18 cellular contexts compared by ENCODE assay signal in the genomic region with DNA sequence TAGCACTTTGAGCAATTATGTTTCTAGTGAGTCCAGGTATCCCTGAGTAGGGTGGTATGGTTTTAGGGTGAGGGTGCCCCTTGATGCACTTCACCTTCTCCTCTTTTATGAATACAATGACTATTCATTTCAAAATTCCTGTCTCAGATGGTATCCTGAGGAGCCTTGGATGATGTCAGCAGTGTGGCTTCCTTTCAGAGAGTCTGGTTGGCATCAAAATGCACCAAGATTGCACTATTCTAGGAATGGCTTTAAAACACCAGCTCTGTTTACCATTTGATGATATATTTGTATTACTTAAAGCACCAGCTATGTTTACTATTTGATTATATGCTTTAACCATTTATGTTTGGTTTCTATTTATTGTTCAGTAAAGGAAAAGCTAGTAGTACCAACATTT.
DNase-seq lines count a peak whose midpoint lies in the region; ATAC-seq and TF ChIP-seq lines count a peak whose summit lies in the region.
"Had no signal": no experiment of that assay in that cellular context is flagged by ENCODE, and none has a peak within 500 bp of the region (broad histone marks: within the 10 kb centered on the region; RNA-seq: fewer than 3 reads in every experiment).

No MANE protein-coding gene starts in this region.

- H3K4me3 ChIP-seq in BLaER1 treated with 17β-estradiol and CSF1 and Interleukin-3, amounts not matched to agents 10 nM and 100 nM: no peak overlapping the region
- no peak overlapping the region for H3K4me3 ChIP-seq in effector memory CD4-positive, alpha-beta T cell (ENCODE audit: insufficient read depth, low read depth, low read length, poor library complexity, severe bottlenecking)

- no peak overlapping the region for H3K9ac ChIP-seq in BLaER1 treated with 17β-estradiol and CSF1 and Interleukin-3, amounts not matched to agents 10 nM and 100 nM

- no peak for TF ChIP-seq CTCF in foreskin keratinocyte (conservative IDR thresholded peaks at IDR 0.05)

- H3K27ac ChIP-seq in BLaER1 treated with 17β-estradiol and CSF1 and Interleukin-3, amounts not matched to agents 10 nM and 100 nM: no peak overlapping the region; a peak in 2 of 22 replicates
- H3K27ac ChIP-seq in angular gyrus (ENCODE audit: low read depth, low read length) (peak overlapping the region; percentile 35), foreskin keratinocyte (no peak overlapping the region)
- H3K27ac ChIP-seq in effector memory CD4-positive, alpha-beta T cell (ENCODE audit: insufficient read depth, low read length, poor library complexity, severe bottlenecking): no peak overlapping the region
- H3K27ac ChIP-seq: C4-2B had no signal

- peaks cover 0 to 98% (median 88%) of the 10 kb centered on the region in 11 experiments; a peak in 16 of 22 replicates for H4K20me1 ChIP-seq in BLaER1 treated with 17β-estradiol and CSF1 and Interleukin-3, amounts not matched to agents 10 nM and 100 nM

- peak; percentile 33 for ATAC-seq in foreskin keratinocyte
- ATAC-seq in GM21717 (IDR thresholded peaks at IDR 0.05; ENCODE audit: unreplicated experiment): no peak

- no peaks in the 10 kb centered on the region for H3K27me3 ChIP-seq in BLaER1 treated with 17β-estradiol and CSF1 and Interleukin-3, amounts not matched to agents 10 nM and 100 nM
- H3K27me3 ChIP-seq in foreskin keratinocyte: no peaks in the 10 kb centered on the region
- no peaks in the 10 kb centered on the region for H3K27me3 ChIP-seq in effector memory CD4-positive, alpha-beta T cell (replicated peaks; ENCODE audit: control insufficient read depth, insufficient read depth, low read length, poor library complexity, severe bottlenecking)

- DNase-seq in HT1080 (ENCODE audit: low read depth) (peak; percentile 27), foreskin keratinocyte (no peak), DMS79 (lab: John Stamatoyannopoulos, UW) (no peak), DMS 273 treated with DMSO at 0.1 percent for 48 hours (lab: John Stamatoyannopoulos, UW) (no peak)
- DNase-seq in effector memory CD4-positive, alpha-beta T cell: no peak
- DNase-seq: DND-41, GDM1, H7, HFFc6, NCI-H1048, NCI-H1436, NCI-H1930, NCI-H345, NCI-H524 treated with DMSO at 0.1 percent for 48 hours had no signal

- no peaks in the 10 kb centered on the region for H3K9me3 ChIP-seq in BLaER1 treated with 17β-estradiol and CSF1 and Interleukin-3, amounts not matched to agents 10 nM and 100 nM (replicated peaks in 1 of 11)
- no peaks in the 10 kb centered on the region for H3K9me3 ChIP-seq in effector memory CD4-positive, alpha-beta T cell (ENCODE audit: control insufficient read depth, low read length)

- H3K4me2 ChIP-seq in BLaER1 treated with 17β-estradiol and CSF1 and Interleukin-3, amounts not matched to agents 10 nM and 100 nM: peak overlapping the region in 6 of 11 experiments; percentile 1 to 67 (median 38); a peak in 6 of 22 replicates

- H3K36me3 ChIP-seq in BLaER1 treated with 17β-estradiol and CSF1 and Interleukin-3, amounts not matched to agents 10 nM and 100 nM: peaks cover 0 to 26% (median 16%) of the 10 kb centered on the region in 11 experiments; a peak in 11 of 22 replicates
- no peaks in the 10 kb centered on the region for H3K36me3 ChIP-seq in effector memory CD4-positive, alpha-beta T cell (ENCODE audit: control insufficient read depth, insufficient read depth, low read length)

- H3K4me1 ChIP-seq in BLaER1 treated with 17β-estradiol and CSF1 and Interleukin-3, amounts not matched to agents 10 nM and 100 nM: peaks cover 0 to 93% (median 64%) of the 10 kb centered on the region in 10 experiments; a peak in 19 of 20 replicates
- H3K4me1 ChIP-seq in foreskin keratinocyte: peaks cover 19% of the 10 kb centered on the region
- no peaks in the 10 kb centered on the region for H3K4me1 ChIP-seq in effector memory CD4-positive, alpha-beta T cell (ENCODE audit: control insufficient read depth, insufficient read depth, low read length, poor library complexity, severe bottlenecking)
